Comparison of ENCODE assay signal across 9 cellular contexts in the genomic region with DNA sequence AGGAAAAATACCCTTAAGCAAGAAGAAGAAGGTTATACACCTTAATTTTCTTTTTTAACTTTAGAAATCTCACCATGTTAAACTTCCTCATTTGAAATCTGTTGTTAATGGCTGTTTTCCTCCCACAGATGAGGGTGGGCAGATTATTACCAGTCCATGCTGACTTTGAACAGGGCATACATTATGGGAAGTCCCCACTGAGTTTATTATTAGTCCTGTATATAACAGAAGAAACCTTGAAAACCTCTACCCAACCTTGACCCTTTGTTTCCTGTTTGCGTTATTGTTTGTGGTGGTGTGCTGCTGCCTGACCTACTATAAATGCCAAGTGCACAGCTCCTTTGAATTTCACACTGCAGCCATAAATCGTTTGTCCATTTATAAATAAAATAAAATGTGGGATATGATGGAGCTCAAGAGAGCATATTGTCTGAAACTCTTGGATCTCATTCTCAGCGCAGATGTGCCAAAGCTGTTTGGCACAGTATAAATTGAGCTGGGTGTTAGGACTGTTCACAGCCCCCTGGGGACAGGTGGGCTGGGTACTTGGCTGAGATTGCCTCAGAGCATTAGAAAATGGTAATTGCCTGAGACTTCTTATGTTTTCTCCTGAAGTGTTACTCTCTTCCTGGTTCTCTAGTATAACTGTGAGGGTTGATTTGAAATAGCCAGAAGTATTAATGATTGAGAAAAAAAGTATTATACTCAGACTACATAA.
DNase-seq lines count a peak whose midpoint lies in the region; ATAC-seq and TF ChIP-seq lines count a peak whose summit lies in the region.
"Had no signal": no experiment of that assay in that cellular context is flagged by ENCODE, and none has a peak within 500 bp of the region (broad histone marks: within the 10 kb centered on the region; RNA-seq: fewer than 3 reads in every experiment).

No MANE protein-coding gene starts in this region.

- no peaks in the 10 kb centered on the region for H3K27me3 ChIP-seq in OCI-LY3 (ENCODE audit: low read depth, low read length)

- no peak for TF ChIP-seq CTCF in OCI-LY3 (IDR thresholded peaks at IDR 0.05; ENCODE audit: low read depth, low read length)

- no peak overlapping the region for H3K27ac ChIP-seq in OCI-LY3 (ENCODE audit: low read length)

- peaks cover 26% of the 10 kb centered on the region for H3K4me1 ChIP-seq in OCI-LY3 (ENCODE audit: low read length)

- peak overlapping the region; percentile 67; the same call in 1 of the 2 replicates for H2AFZ ChIP-seq in OCI-LY3 (ENCODE audit: low read depth, low read length)

- H3K36me3 ChIP-seq in OCI-LY3 (replicated peaks; ENCODE audit: low read depth, low read length): no peaks in the 10 kb centered on the region

- H3K4me2 ChIP-seq in OCI-LY3 (ENCODE audit: low read length): peak overlapping the region; percentile 10

- H3K79me2 ChIP-seq in OCI-LY3 (ENCODE audit: low read length): no peaks in the 10 kb centered on the region

- H3K9ac ChIP-seq in OCI-LY3 (ENCODE audit: low read length): no peak overlapping the region

- DNase-seq in activated CD4-positive, CD25-positive, alpha-beta regulatory T cell treated with anti-CD3 and anti-CD28 coated beads, Interleukin-2, amount 50 U/mL, for 72 hours: no peak
- DNase-seq in stimulated activated CD4-positive, alpha-beta T cell treated with anti-CD3 and anti-CD28 coated beads, Interleukin-15, amount 100 ng/mL, for 24 hours: no peak
- DNase-seq in iPS-NIHi7 (ENCODE audit: extremely low spot score): no peak
- no peak for DNase-seq in hepatic stellate cell (ENCODE audit: low spot score)
- DNase-seq: activated CD4-positive, alpha-beta memory T cell treated with anti-CD3 and anti-CD28 coated beads for 36 hours had no signal

- H4K20me1 ChIP-seq in OCI-LY3 (ENCODE audit: insufficient read depth, low read length): no peaks in the 10 kb centered on the region

- ATAC-seq in GM18498 (IDR thresholded peaks at IDR 0.05; ENCODE audit: unreplicated experiment) (peak; percentile 90), GM21381 (IDR thresholded peaks at IDR 0.05; ENCODE audit: unreplicated experiment) (peak; percentile 86), HG03175 (IDR thresholded peaks at IDR 0.05; ENCODE audit: unreplicated experiment) (peak; percentile 88)

- H3K4me3 ChIP-seq in OCI-LY3 (ENCODE audit: low read length): no peak overlapping the region

- peaks cover 12% of the 10 kb centered on the region; the same call in 1 of the 2 replicates for H3K9me3 ChIP-seq in OCI-LY3 (ENCODE audit: insufficient read depth, low read length)
